In genomic region chr11:68030318-68031135, GRCh38 we compare ENCODE assay signal across 8 cellular contexts. TPM values are rescaled to one million over a fixed set of nuclear protein-coding genes. Genes with fewer than 3 reads are reported as not detected.
DNase-seq lines count a peak whose midpoint lies in the region; ATAC-seq, FAIRE-seq and TF ChIP-seq lines count a peak whose summit lies in the region.

Gene NDUFS8, plus strand, starts transcription at chr11:68030681. Its CDS starts 1,471 bp downstream, at chr11:68032152.

- POLR2A ChIA-PET in AG04449 (lab: Yijun Ruan, JAX), result interaction anchor here (0.6 to 1.3 kb wide), 4 partner anchors 10 to 17 kb away, joined by 3 to 5 read pairs (median 4); no protein-coding TSS in a partner anchor

- TF ChIP-seq CTCF in AG04449 (IDR thresholded peaks at IDR 0.05; ENCODE audit: insufficient read depth, low read length, missing control alignments) (no peak), WI38 (IDR thresholded peaks at IDR 0.05; ENCODE audit: low read depth, low read length) (no peak), bronchial epithelial cell (IDR thresholded peaks at IDR 0.05; ENCODE audit: insufficient read depth, low read length, severe bottlenecking) (no peak)

- H3K27me3 ChIP-seq in bronchial epithelial cell (ENCODE audit: control insufficient read depth, insufficient read depth, low read length) (no peaks in the 10 kb centered on the region), small intestine (ENCODE audit: control insufficient read depth in 2 of 2, insufficient read depth in 2 of 2, low read length in 2 of 2) (no peaks in the 10 kb centered on the region)

- H3K4me1 ChIP-seq in small intestine (ENCODE audit: control insufficient read depth in 2 of 2, insufficient read depth in 1 of 2, low read depth in 1 of 2, low read length in 1 of 2), result no peaks in the 10 kb centered on the region

- H3K4me3 ChIP-seq in AG04449 (ENCODE audit: low read depth, low read length), result peak within 1 kb of the TSS; percentile 98
- peak within 1 kb of the TSS; percentile 87 for H3K4me3 ChIP-seq in WI38 (ENCODE audit: low read depth, low read length)
- H3K4me3 ChIP-seq in bronchial epithelial cell (ENCODE audit: low read depth, low read length), result peak within 1 kb of the TSS; percentile 94
- peak within 1 kb of the TSS; percentile 69 to 78 for H3K4me3 ChIP-seq in small intestine (ENCODE audit: low read depth in 1 of 2, low read length in 2 of 2)

- peak; percentile 94 for DNase-seq in AG04449 (ENCODE audit: low read depth, low spot score)
- DNase-seq in NCI-H2227 treated with DMSO at 0.1 percent for 48 hours (lab: John Stamatoyannopoulos, UW), result peak; percentile 99
- peak; percentile 98 for DNase-seq in bronchial epithelial cell (ENCODE audit: low read depth)
- peak; percentile 98 for DNase-seq in iPS-NIHi11 (ENCODE audit: low spot score)
- peak; percentile 100 for DNase-seq in small intestine

- ATAC-seq in GM18907 (IDR thresholded peaks at IDR 0.05; ENCODE audit: unreplicated experiment) (peak; percentile 89), HG03159 (IDR thresholded peaks at IDR 0.05; ENCODE audit: unreplicated experiment) (peak; percentile 93)

- peaks cover 12% of the 10 kb centered on the region for H3K36me3 ChIP-seq in bronchial epithelial cell (ENCODE audit: control insufficient read depth, insufficient read depth, low read length)
- peaks cover 3 to 5% of the 10 kb centered on the region in 2 donors for H3K36me3 ChIP-seq in small intestine (ENCODE audit: control insufficient read depth in 2 of 2, insufficient read depth in 2 of 2, low read length in 2 of 2)

- no peak for FAIRE-seq in bronchial epithelial cell (lab: Jason Lieb, UNC)
- FAIRE-seq in small intestine (lab: Jason Lieb, UNC), result peak; percentile 78

- no peaks in the 10 kb centered on the region for H3K9me3 ChIP-seq in small intestine (ENCODE audit: control insufficient read depth, low read depth)

- CTCF ChIA-PET in AG04449 (lab: Yijun Ruan, JAX), result interaction anchor here (0.8 to 1.5 kb wide), 3 partner anchors 9 to 21 kb away, joined by 3 to 5 read pairs (median 3); partner anchors contain the start of gene TCIRG1

- WGBS in small intestine, 3 donors, result 0 to 1% (median 1%) methylated on average over 56 of the region's 56 CpGs

- peak within 1 kb of the TSS; percentile 60 to 79 for H3K27ac ChIP-seq in small intestine (ENCODE audit: low read depth in 1 of 2, low read length in 1 of 2)

RNA-seq across cellular contexts. Expression of gene NDUFS8, which starts in this region (rescaled TPM):
- 84.0 and 127 TPM in 2 replicates for total RNA-seq in bronchial epithelial cell
- polyA plus RNA-seq in small intestine, result 100 to 1,000 TPM; 203 to 290 (median 204) TPM

Comparison
In these comparisons a context has a peak if more than half of its experiments do, and no peak if none do; other contexts are left out.
1. Peak in every context shown above with its lines: DNase-seq, ATAC-seq, H3K4me3 ChIP-seq and H3K27ac ChIP-seq.